In genomic region chr14:53310412-53310811, GRCh38 we compare ENCODE assay signal across 15 cellular contexts.
A peak's percentile ranks its signal among the peaks of the same experiment; 100 is the strongest.
DNase-seq lines count a peak whose midpoint lies in the region; ATAC-seq and TF ChIP-seq lines count a peak whose summit lies in the region.
"Had no signal": no experiment of that assay in that cellular context is flagged by ENCODE, and none has a peak within 500 bp of the region (broad histone marks: within the 10 kb centered on the region; RNA-seq: fewer than 3 reads in every experiment).

No MANE protein-coding gene starts in this region.

- no peaks in the 10 kb centered on the region for H3K27me3 Mint-ChIP-seq in activated naive CD8-positive, alpha-beta T cell treated with anti-CD3 and anti-CD28 coated beads, Interleukin-2, amount 50 U/mL, for 24 hours

- no peak overlapping the region for H3K4me3 ChIP-seq in GM12865 (ENCODE audit: low read depth, low read length)
- H3K4me3 ChIP-seq: dorsolateral prefrontal cortex, HAP-1, upper lobe of right lung had no signal

- H3K36me3 Mint-ChIP-seq in activated naive CD8-positive, alpha-beta T cell treated with anti-CD3 and anti-CD28 coated beads, Interleukin-2, amount 50 U/mL, for 24 hours (ENCODE audit: low read depth): peaks cover 2% of the 10 kb centered on the region

- DNase-seq in GM12865 (ENCODE audit: low read depth) (peak; percentile 48), NCI-H446 treated with DMSO at 0.1 percent for 48 hours (lab: John Stamatoyannopoulos, UW) (no peak), SW480 (ENCODE audit: low spot score) (no peak), cerebellum (ENCODE audit: low spot score) (no peak)
- no peak for DNase-seq in activated naive CD8-positive, alpha-beta T cell treated with anti-CD3 and anti-CD28 coated beads, Interleukin-2, amount 50 U/mL, for 24 hours
- DNase-seq: dorsolateral prefrontal cortex; NCI-H1417 treated with DMSO at 0.1 percent for 48 hours; NCI-H526 treated with DMSO at 0.1 percent for 48 hours; SIG-M5; stimulated activated CD8-positive, alpha-beta memory T cell treated with anti-CD3 and anti-CD28 coated beads, Interleukin-4, amount 100 ng/mL, for 48 hours; upper lobe of right lung had no signal

- peaks cover 9% of the 10 kb centered on the region for H3K4me1 Mint-ChIP-seq in activated naive CD8-positive, alpha-beta T cell treated with anti-CD3 and anti-CD28 coated beads, Interleukin-2, amount 50 U/mL, for 24 hours

- H3K27ac Mint-ChIP-seq in activated naive CD8-positive, alpha-beta T cell treated with anti-CD3 and anti-CD28 coated beads, Interleukin-2, amount 50 U/mL, for 24 hours: no peak overlapping the region

- ATAC-seq in GM19438 (IDR thresholded peaks at IDR 0.05; ENCODE audit: low read depth, unreplicated experiment) (peak; percentile 87), HG02870 (IDR thresholded peaks at IDR 0.05; ENCODE audit: unreplicated experiment) (peak; percentile 88), HG03520 (IDR thresholded peaks at IDR 0.05; ENCODE audit: unreplicated experiment) (peak; percentile 82)
- ATAC-seq in activated naive CD8-positive, alpha-beta T cell treated with anti-CD3 and anti-CD28 coated beads, Interleukin-2, amount 50 U/mL, for 24 hours: no peak
- ATAC-seq: upper lobe of right lung had no signal

- H3K9me3 Mint-ChIP-seq in activated naive CD8-positive, alpha-beta T cell treated with anti-CD3 and anti-CD28 coated beads, Interleukin-2, amount 50 U/mL, for 24 hours: peaks cover 6% of the 10 kb centered on the region

- TF ChIP-seq CTCF in GM12865 (IDR thresholded peaks at IDR 0.05; ENCODE audit: insufficient read depth, low read depth, low read length, missing control alignments): no peak

- no peak overlapping the region for H3K4me3 Mint-ChIP-seq in activated naive CD8-positive, alpha-beta T cell treated with anti-CD3 and anti-CD28 coated beads, Interleukin-2, amount 50 U/mL, for 24 hours
